In genomic region chr21:21622460-21623234, GRCh38 we compare ENCODE assay signal across 18 cellular contexts.
"Had no signal": no experiment of that assay in that cellular context is flagged by ENCODE, and none has a peak within 500 bp of the region (broad histone marks: within the 10 kb centered on the region; RNA-seq: fewer than 3 reads in every experiment).

No MANE protein-coding gene starts in this region.

- DNase-seq: Karpas-422, KG1, MM.1S, NCI-H1092 treated with DMSO at 0.1 percent for 48 hours, NCI-H1436, NCI-H187, NCI-H2029, NCI-H2081 treated with DMSO at 0.1 percent for 48 hours, NCI-H2171, NCI-H226, NCI-H446, NCI-H510A, NCI-H524 treated with DMSO at 0.1 percent for 48 hours, NCI-H69, NCI-H774, Right ventricle myocardium superior, RPMI8226 had no signal

- ATAC-seq: SK-N-SH treated with all-trans-retinoic acid at 6 μM for 48 hours had no signal
